8 cellular contexts compared by ENCODE assay signal in the genomic region with DNA sequence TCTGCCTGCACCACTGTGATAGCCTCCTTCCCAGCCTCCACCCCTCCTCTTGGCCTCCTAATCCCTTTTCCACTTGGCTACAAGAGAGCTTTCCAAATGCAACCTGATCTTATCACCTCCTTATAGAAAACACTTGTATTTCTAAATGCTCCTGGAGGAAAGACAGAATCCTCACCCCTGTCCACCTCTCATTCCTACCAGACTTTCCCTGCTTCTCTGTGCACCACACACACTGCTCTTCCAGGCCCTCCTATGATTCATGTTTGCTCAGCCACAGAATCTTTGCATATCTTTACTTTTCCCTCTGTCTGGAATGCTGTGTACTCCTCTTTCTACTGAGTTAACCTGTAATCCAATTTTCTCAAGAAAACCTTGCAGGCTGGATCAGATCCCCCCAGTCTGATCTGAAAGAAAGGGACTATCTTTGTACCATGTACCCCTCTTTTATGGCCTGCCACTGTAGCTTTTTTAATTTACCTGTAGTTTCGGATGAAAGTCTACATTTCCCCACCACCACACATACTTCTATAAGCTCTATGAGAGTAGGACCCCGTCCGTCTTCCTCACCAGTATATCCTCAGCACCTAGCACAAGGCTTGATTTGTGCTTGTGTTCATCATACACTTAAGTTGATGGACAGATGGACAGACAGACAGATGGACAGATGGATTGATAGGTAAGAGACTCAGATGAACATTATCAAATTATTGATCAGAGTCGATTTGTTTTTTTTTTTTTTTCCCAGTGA.
DNase-seq lines count a peak whose midpoint lies in the region; ATAC-seq and TF ChIP-seq lines count a peak whose summit lies in the region.

No MANE protein-coding gene starts in this region.

- no peaks in the 10 kb centered on the region for H3K9me3 ChIP-seq in CD8-positive, alpha-beta memory T cell (ENCODE audit: low read length)
- H3K9me3 ChIP-seq in MG63 (no peaks in the 10 kb centered on the region), muscle layer of duodenum (ENCODE audit: control insufficient read depth in 1 of 2, low read length in 2 of 2) (no peaks in the 10 kb centered on the region)

- CTCF ChIA-PET in CD8-positive, alpha-beta memory T cell (lab: Charles Lee) = no interaction called here

- no peak for DNase-seq in CD8-positive, alpha-beta memory T cell
- DNase-seq in MG63 = peak; percentile 25
- peak; percentile 34 to 67 for DNase-seq in cardiac fibroblast (ENCODE audit: low read depth in 2 of 2)
- DNase-seq in KBM-7 = no peak
- DNase-seq in NCI-H1930 (lab: John Stamatoyannopoulos, UW) = no peak
- no peak for DNase-seq in activated naive CD4-positive, alpha-beta T cell treated with Interleukin-2 at 50 U/mL for 16 hours

- H3K27ac Mint-ChIP-seq in CD8-positive, alpha-beta memory T cell = peak overlapping the region in 5 of 8 donors; percentile 19 to 76 (median 30)

- H3K4me1 Mint-ChIP-seq in CD8-positive, alpha-beta memory T cell = peaks cover 22 to 35% (median 30%) of the 10 kb centered on the region in 3 donors

- in situ Hi-C loops in KBM-7 (cut with MboI; ENCODE audit: low pct_unique_long_range_greater_than_20kb, low sequenced_read_pairs) = no loop called here

- no peak overlapping the region for H3K27ac ChIP-seq in CD8-positive, alpha-beta memory T cell (ENCODE audit: low read depth, low read length)
- H3K27ac ChIP-seq in muscle layer of duodenum (ENCODE audit: low read length) = peak overlapping the region; percentile 68

- no peak for TF ChIP-seq CTCF in cardiac fibroblast (IDR thresholded peaks at IDR 0.05; ENCODE audit: low read depth, low read length)

- no peaks in the 10 kb centered on the region for H3K27me3 Mint-ChIP-seq in CD8-positive, alpha-beta memory T cell

- no peak overlapping the region for H3K4me3 ChIP-seq in CD8-positive, alpha-beta memory T cell (ENCODE audit: low read length)
- H3K4me3 ChIP-seq in MG63 (no peak overlapping the region), cardiac fibroblast (replicated peaks in 1 of 2; ENCODE audit: low read depth in 2 of 2, low read length in 2 of 2) (no peak overlapping the region), muscle layer of duodenum (ENCODE audit: low read depth in 1 of 2, low read length in 2 of 2) (no peak overlapping the region)

- H3K9me3 Mint-ChIP-seq in CD8-positive, alpha-beta memory T cell = no peaks in the 10 kb centered on the region

- H3K36me3 Mint-ChIP-seq in CD8-positive, alpha-beta memory T cell = peaks cover 0 to 7% (median 2%) of the 10 kb centered on the region in 3 donors

- ATAC-seq in HG02759 (IDR thresholded peaks at IDR 0.05; ENCODE audit: unreplicated experiment) = no peak

- no peaks in the 10 kb centered on the region for H3K36me3 ChIP-seq in CD8-positive, alpha-beta memory T cell (ENCODE audit: insufficient read depth, low read length)
- no peaks in the 10 kb centered on the region for H3K36me3 ChIP-seq in MG63
- H3K36me3 ChIP-seq in muscle layer of duodenum (ENCODE audit: control insufficient read depth in 1 of 2, insufficient read depth in 2 of 2, low read length in 2 of 2) = no peaks in the 10 kb centered on the region

- H3K4me1 ChIP-seq in CD8-positive, alpha-beta memory T cell (ENCODE audit: insufficient read depth, low read length) = no peaks in the 10 kb centered on the region
- peaks cover 3 to 44% of the 10 kb centered on the region in 2 donors for H3K4me1 ChIP-seq in muscle layer of duodenum (ENCODE audit: control insufficient read depth in 1 of 2, insufficient read depth in 2 of 2, low read length in 2 of 2)

- no peaks in the 10 kb centered on the region for H3K27me3 ChIP-seq in CD8-positive, alpha-beta memory T cell (ENCODE audit: insufficient read depth, low read length, poor library complexity, severe bottlenecking)
- H3K27me3 ChIP-seq in MG63 (no peaks in the 10 kb centered on the region), muscle layer of duodenum (ENCODE audit: low read depth, low read length) (no peaks in the 10 kb centered on the region)

- POLR2A ChIA-PET in CD8-positive, alpha-beta memory T cell (lab: Charles Lee) = no interaction called here

- H3K4me3 Mint-ChIP-seq in CD8-positive, alpha-beta memory T cell = peak overlapping the region in 1 of 7 donors; percentile 7

Comparison
In these comparisons a context has a peak if more than half of its experiments do, and no peak if none do; other contexts are left out.
1. DNase-seq: peak in MG63 (single experiment) and cardiac fibroblast (2 of 2); none in CD8-positive, alpha-beta memory T cell (0 of 5), KBM-7 (single experiment), NCI-H1930 (0 of 2) and activated naive CD4-positive, alpha-beta T cell treated with Interleukin-2 at 50 U/mL for 16 hours (single experiment).